In the genomic region with DNA sequence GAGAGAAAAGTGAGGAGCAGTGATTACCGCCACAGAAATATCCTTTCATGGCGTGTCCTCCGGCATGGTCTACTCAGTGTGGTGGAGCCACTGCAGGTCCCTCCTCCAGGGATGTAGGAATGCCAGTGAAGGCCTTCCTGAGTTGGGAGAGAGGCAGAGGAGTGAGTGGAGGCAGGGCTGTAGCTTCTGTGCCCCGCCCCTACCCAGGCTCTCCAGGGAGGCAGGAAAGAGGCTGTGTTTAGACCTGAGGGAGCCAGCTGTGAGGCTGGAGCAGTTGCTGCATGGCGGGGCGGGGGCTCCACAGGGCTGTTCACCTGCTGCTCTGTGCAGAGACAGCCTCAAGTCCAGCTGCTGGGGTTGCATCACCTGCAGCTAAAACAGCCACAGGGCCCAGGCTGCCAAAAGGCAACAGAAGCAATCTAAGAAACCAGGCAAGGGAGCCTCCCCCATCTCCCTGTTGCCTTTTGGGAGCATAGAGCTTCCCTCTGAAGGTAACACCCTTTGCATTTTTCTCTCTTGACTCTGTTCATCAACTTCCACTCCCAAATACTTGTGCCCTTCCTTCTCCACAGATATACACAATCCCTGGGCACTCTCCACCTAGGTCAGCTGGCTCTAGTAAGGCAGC, we compare ENCODE assay signal across 1 cellular context.
TF ChIP-seq lines count a peak whose summit lies in the region.

No MANE protein-coding gene starts in this region.

TF ChIP-seq in IMR-90, 13 proteins besides CTCF, POLR2A, EP300 and RAD21:
- peak; percentile 20; the same call in 1 of the 2 replicates for TF ChIP-seq CEBPB (IDR thresholded peaks at IDR 0.05; ENCODE audit: low read depth, low read length)
- no peak for TF ChIP-seq MAZ (IDR thresholded peaks at IDR 0.05; ENCODE audit: borderline replicate concordance, low read depth, low read length)
